In genomic region chr16:67114793-67115192, GRCh38 we compare ENCODE assay signal across 1 cellular context.
TF ChIP-seq lines count a peak whose summit lies in the region.

No MANE protein-coding gene starts in this region.

TF ChIP-seq in liver, 16 proteins besides CTCF, POLR2A, EP300 and RAD21 (continued from another document):
- no peak for TF ChIP-seq RXRA (IDR thresholded peaks at IDR 0.05)
- no peak for TF ChIP-seq JUND (IDR thresholded peaks at IDR 0.05)
- TF ChIP-seq YY1 (IDR thresholded peaks at IDR 0.05) = no peak
- no peak for TF ChIP-seq FOXA2 (IDR thresholded peaks at IDR 0.05)
- no peak for TF ChIP-seq SP1 (IDR thresholded peaks at IDR 0.05)
- no peak for TF ChIP-seq NR2F2 (IDR thresholded peaks at IDR 0.05)
- no peak for TF ChIP-seq ZBTB33 (IDR thresholded peaks at IDR 0.05)
